12 cellular contexts compared by ENCODE assay signal in genomic region chr6:13248053-13248452, GRCh38.
DNase-seq lines count a peak whose midpoint lies in the region; ATAC-seq and TF ChIP-seq lines count a peak whose summit lies in the region.
"Had no signal": no experiment of that assay in that cellular context is flagged by ENCODE, and none has a peak within 500 bp of the region (broad histone marks: within the 10 kb centered on the region; RNA-seq: fewer than 3 reads in every experiment).

No MANE protein-coding gene starts in this region.

- H4K5ac ChIP-seq in IMR-90 (ENCODE audit: low read depth, low read length): peak overlapping the region; percentile 1; the same call in 1 of the 2 replicates

- H2BK20ac ChIP-seq in IMR-90 (ENCODE audit: low read depth, low read length): no peak overlapping the region

- no peak overlapping the region for H2AK5ac ChIP-seq in IMR-90 (ENCODE audit: low read depth, low read length)

- H2AK9ac ChIP-seq in IMR-90 (replicated peaks; ENCODE audit: low read depth, low read length, poor library complexity): no peak overlapping the region

- dilution Hi-C loops in IMR-90 (cut with HindIII; ENCODE audit: low sequenced_read_pairs, unreplicated experiment): no loop called here

- CTCF ChIA-PET in IMR-90 (lab: Yijun Ruan, JAX) (no interaction called here), RWPE1 (lab: Yijun Ruan, JAX) (no interaction called here)

- H4K8ac ChIP-seq in IMR-90 (ENCODE audit: low read depth in 2 of 2, low read length in 2 of 2): no peak overlapping the region

- no peaks in the 10 kb centered on the region for H3K9me1 ChIP-seq in IMR-90 (ENCODE audit: insufficient read depth, low read length)

- peak overlapping the region; percentile 29; the same call in 1 of the 2 replicates for H3K18ac ChIP-seq in IMR-90 (ENCODE audit: low read depth, low read length)

- no peak overlapping the region for H3K4me2 ChIP-seq in IMR-90 (ENCODE audit: low read depth, low read length)

- ATAC-seq in IMR-90 (ENCODE audit: low read depth): peak; percentile 85
- ATAC-seq in HG03196 (IDR thresholded peaks at IDR 0.05; ENCODE audit: unreplicated experiment): no peak
- ATAC-seq: activated T-cell treated with anti-CD3 and anti-CD28 coated beads, Interleukin-2, amount 50 U/mL, for 72 hours had no signal

- no TSS peak for BruUV-seq in IMR-90 (replicated peaks; lab: Mats Ljungman, UMichigan)

- POLR2A ChIA-PET in IMR-90 (lab: Charles Lee; ENCODE audit: unreplicated experiment) (no interaction called here), RWPE1 (lab: Yijun Ruan, JAX; ENCODE audit: low non-redundant PET) (no interaction called here)

- no peak overlapping the region for H3K27ac ChIP-seq in IMR-90 (ENCODE audit: insufficient read depth, low read length)
- peak overlapping the region; percentile 68 for H3K27ac ChIP-seq in RWPE1
- H3K27ac ChIP-seq in iPS DF 6.9 (ENCODE audit: low read length): no peak overlapping the region
- no peak overlapping the region for H3K27ac ChIP-seq in ovary
- H3K27ac ChIP-seq: C4-2B had no signal

- in situ Hi-C loops in IMR-90 (cut with MboI; ENCODE audit: low sequenced_read_pairs): no loop called here

- H2AFZ ChIP-seq in IMR-90 (replicated peaks; ENCODE audit: low read length, poor library complexity): peak overlapping the region; percentile 18

- H4K91ac ChIP-seq in IMR-90 (ENCODE audit: insufficient read depth, low read depth, low read length): no peak overlapping the region

- no peak for TF ChIP-seq RAD21 in IMR-90 (IDR thresholded peaks at IDR 0.05; ENCODE audit: low read length)

- H2BK5ac ChIP-seq in IMR-90 (ENCODE audit: low read depth, low read length, poor library complexity, severe bottlenecking): peak overlapping the region; percentile 67

- peak overlapping the region; percentile 25; the same call in 1 of the 2 replicates for H2BK120ac ChIP-seq in IMR-90 (ENCODE audit: low read depth, low read length)

- H3K4me3 ChIP-seq in IMR-90 (ENCODE audit: insufficient read depth, low read depth, low read length) (no peak overlapping the region), iPS DF 6.9 (ENCODE audit: low read length) (no peak overlapping the region), ovary (no peak overlapping the region)
- H3K4me3 ChIP-seq: lung had no signal

- no peaks in the 10 kb centered on the region for H3K9me3 ChIP-seq in IMR-90 (ENCODE audit: control insufficient read depth, insufficient read depth, low read length)
- H3K9me3 ChIP-seq in iPS DF 6.9 (ENCODE audit: control insufficient read depth, insufficient read depth, low read length): no peaks in the 10 kb centered on the region
- H3K9me3 ChIP-seq in ovary: no peaks in the 10 kb centered on the region

- TF ChIP-seq CTCF in IMR-90 (conservative IDR thresholded peaks at IDR 0.05; ENCODE audit: low read depth, low read length): no peak
- TF ChIP-seq CTCF in RWPE1 (conservative IDR thresholded peaks at IDR 0.05; ENCODE audit: low read depth): no peak
- no peak for TF ChIP-seq CTCF in ovary (IDR thresholded peaks at IDR 0.05)

- H3K9ac ChIP-seq in IMR-90 (ENCODE audit: low read depth, low read length): no peak overlapping the region

- H4K20me1 ChIP-seq in IMR-90 (ENCODE audit: insufficient read depth, low read length): no peaks in the 10 kb centered on the region

- H3K14ac ChIP-seq in IMR-90 (replicated peaks; ENCODE audit: low read depth, low read length): no peak overlapping the region

- TF ChIP-seq EP300 in ovary (IDR thresholded peaks at IDR 0.05): no peak

- H3K23ac ChIP-seq in IMR-90 (ENCODE audit: low read depth, low read length): no peak overlapping the region

- no peak overlapping the region; the same call in 2 of the 3 replicates for H2BK15ac ChIP-seq in IMR-90 (ENCODE audit: low read depth, low read length)

- DNase-seq in AG08396 (ENCODE audit: low spot score) (peak; percentile 6), IMR-90 (peak; percentile 61), RWPE1 (ENCODE audit: low spot score) (peak; percentile 42), iPS DF 6.9 (ENCODE audit: low read depth, low spot score) (peak; percentile 20), KG1 (lab: John Stamatoyannopoulos, UW) (no peak), ovary (no peak)
- DNase-seq in stimulated activated CD4-positive, alpha-beta T cell treated with anti-CD3 and anti-CD28 coated beads, Interleukin-4, amount 100 ng/mL, for 24 hours: no peak
- DNase-seq: activated T-cell treated with anti-CD3 and anti-CD28 coated beads, Interleukin-2, amount 50 U/mL, for 72 hours; effector CD4-positive, alpha-beta T cell had no signal

- intact Hi-C loops in IMR-90 (cut with micrococcal nuclease) (no loop called here), ovary (cut with DNase I) (no loop called here)

- H3K27me3 ChIP-seq in IMR-90 (ENCODE audit: control insufficient read depth, insufficient read depth, low read length) (no peaks in the 10 kb centered on the region), iPS DF 6.9 (ENCODE audit: control insufficient read depth, insufficient read depth, low read length) (no peaks in the 10 kb centered on the region), ovary (no peaks in the 10 kb centered on the region)

- H3K36me3 ChIP-seq in IMR-90 (ENCODE audit: control insufficient read depth, insufficient read depth, low read length): no peaks in the 10 kb centered on the region
- H3K36me3 ChIP-seq in iPS DF 6.9 (ENCODE audit: control insufficient read depth, insufficient read depth, low read length): no peaks in the 10 kb centered on the region
- H3K36me3 ChIP-seq in ovary: no peaks in the 10 kb centered on the region

- no peak for TF ChIP-seq POLR2A in IMR-90 (IDR thresholded peaks at IDR 0.05; ENCODE audit: low read depth, low read length)
- no peak for TF ChIP-seq POLR2A in ovary (IDR thresholded peaks at IDR 0.05)

- H3K56ac ChIP-seq in IMR-90 (ENCODE audit: extremely low read depth, insufficient read depth, low read length): no peak overlapping the region

- H3K4ac ChIP-seq in IMR-90 (ENCODE audit: low read depth, low read length): peak overlapping the region; percentile 12; the same call in 1 of the 2 replicates

- WGBS in IMR-90 (ENCODE audit: extremely low coverage in 2 of 2, insufficient read length in 1 of 2), 2 experiments: no CpG with 5 or more reads among the region's 3 CpGs
- no CpG with 5 or more reads among the region's 3 CpGs for WGBS in iPS DF 6.9 (ENCODE audit: insufficient coverage, insufficient read length)
- 51 to 60% (median 57%) methylated on average over 3 of the region's 3 CpGs for WGBS in ovary, 3 donors

- H3K79me1 ChIP-seq in IMR-90 (ENCODE audit: low read depth in 1 of 2, low read length in 2 of 2): no peaks in the 10 kb centered on the region

- H3K4me1 ChIP-seq in IMR-90 (ENCODE audit: control insufficient read depth, insufficient read depth, low read length) (peaks cover 5% of the 10 kb centered on the region; the same call in 1 of the 2 replicates), iPS DF 6.9 (ENCODE audit: control insufficient read depth, insufficient read depth, low read length) (peaks cover 6% of the 10 kb centered on the region; the same call in 1 of the 2 replicates), ovary (ENCODE audit: insufficient read depth) (no peaks in the 10 kb centered on the region)

TF ChIP-seq in IMR-90, 13 proteins besides CTCF, POLR2A, EP300 and RAD21:
- TF ChIP-seq MXI1 (IDR thresholded peaks at IDR 0.05; ENCODE audit: borderline replicate concordance, low read depth, low read length): no peak
- TF ChIP-seq FOS (IDR thresholded peaks at IDR 0.05; ENCODE audit: low read depth, low read length): no peak
- no peak for TF ChIP-seq CEBPB (IDR thresholded peaks at IDR 0.05; ENCODE audit: low read depth, low read length)
- no peak for TF ChIP-seq SMC3 (IDR thresholded peaks at IDR 0.05; ENCODE audit: low read depth, low read length)
- TF ChIP-seq MAFK (IDR thresholded peaks at IDR 0.05; ENCODE audit: low read depth, low read length): no peak
- TF ChIP-seq ELK1 (IDR thresholded peaks at IDR 0.05; ENCODE audit: borderline replicate concordance, low read depth, low read length): no peak
- no peak for TF ChIP-seq MAZ (IDR thresholded peaks at IDR 0.05; ENCODE audit: borderline replicate concordance, low read depth, low read length)
- TF ChIP-seq USF2 (IDR thresholded peaks at IDR 0.05; ENCODE audit: low read depth, low read length): no peak
- no peak for TF ChIP-seq RCOR1 (IDR thresholded peaks at IDR 0.05; ENCODE audit: insufficient replicate concordance, low read length)
- TF ChIP-seq RFX5 (IDR thresholded peaks at IDR 0.05; ENCODE audit: low read depth, low read length): no peak
- no peak for TF ChIP-seq CHD1 (IDR thresholded peaks at IDR 0.05; ENCODE audit: low read depth, low read length)
- no peak for TF ChIP-seq BHLHE40 (IDR thresholded peaks at IDR 0.05; ENCODE audit: low read depth, low read length)
- TF ChIP-seq NFE2L2 (IDR thresholded peaks at IDR 0.05; ENCODE audit: low read depth, low read length): no peak

Comparison
In these comparisons a context has a peak if more than half of its experiments do, and no peak if none do; other contexts are left out.
1. DNase-seq: peak in AG08396 (single experiment), IMR-90 (single experiment), RWPE1 (single experiment) and iPS DF 6.9 (single experiment); none in KG1 (single experiment), stimulated activated CD4-positive, alpha-beta T cell treated with anti-CD3 and anti-CD28 coated beads, Interleukin-4, amount 100 ng/mL, for 24 hours (single experiment) and ovary (0 of 5).